ENCODE assay signal across 9 cellular contexts in genomic region chr1:202162049-202162417, GRCh38. TPM values are rescaled to one million over a fixed set of nuclear protein-coding genes. Genes with fewer than 3 reads are reported as not detected.
DNase-seq lines count a peak whose midpoint lies in the region; TF ChIP-seq lines count a peak whose summit lies in the region.
"Had no signal": no experiment of that assay in that cellular context is flagged by ENCODE, and none has a peak within 500 bp of the region (broad histone marks: within the 10 kb centered on the region; RNA-seq: fewer than 3 reads in every experiment).

No MANE protein-coding gene starts in this region.

- no peaks in the 10 kb centered on the region for H3K9me3 Mint-ChIP-seq in HFFc6

- DNase-seq in GM12865 (ENCODE audit: low read depth) (peak; percentile 69), NB4 (ENCODE audit: low read depth) (peak; percentile 87), NCI-H524 treated with DMSO at 0.1 percent for 48 hours (lab: John Stamatoyannopoulos, UW) (no peak), smooth muscle cell (lab: John Stamatoyannopoulos, UW; ENCODE audit: unreplicated experiment) (no peak), HAP-1 (ENCODE audit: low spot score in 2 of 2) (no peak), HFFc6 (no peak)
- DNase-seq in activated T-cell treated with anti-CD3 and anti-CD28 coated beads, Interleukin-2, amount 50 U/mL, for 48 hours = peak; percentile 73 to 75

- no peak overlapping the region for H3K4me2 ChIP-seq in smooth muscle cell

- H3K9ac ChIP-seq in smooth muscle cell (ENCODE audit: low read depth) = no peak overlapping the region

- TF ChIP-seq CTCF in GM12865 (IDR thresholded peaks at IDR 0.05; ENCODE audit: insufficient read depth, low read depth, low read length, missing control alignments) (no peak), NB4 (IDR thresholded peaks at IDR 0.05; ENCODE audit: low read depth, low read length) (no peak), smooth muscle cell (IDR thresholded peaks at IDR 0.05; ENCODE audit: borderline replicate concordance, insufficient read depth, poor library complexity, severe bottlenecking) (no peak), HFFc6 (IDR thresholded peaks at IDR 0.05) (no peak)

- H3K36me3 Mint-ChIP-seq in HFFc6 (ENCODE audit: low read depth) = no peaks in the 10 kb centered on the region

- peak overlapping the region; percentile 10; the same call in 1 of the 2 replicates for H3K4me3 ChIP-seq in GM12865 (ENCODE audit: low read depth, low read length)
- peak overlapping the region; percentile 80 for H3K4me3 ChIP-seq in NB4 (ENCODE audit: low read depth, low read length)
- no peak overlapping the region for H3K4me3 ChIP-seq in skin epidermis
- no peak overlapping the region for H3K4me3 ChIP-seq in smooth muscle cell
- no peak overlapping the region for H3K4me3 ChIP-seq in HAP-1

- in situ Hi-C loops in HAP-1 (cut with MboI; ENCODE audit: low sequenced_read_pairs) = no loop called here

- H3K27me3 Mint-ChIP-seq in HFFc6 (ENCODE audit: insufficient read depth) = peaks cover 32% of the 10 kb centered on the region

- no peaks in the 10 kb centered on the region for H3F3A ChIP-seq in smooth muscle cell (ENCODE audit: low read depth)

- H3K27ac ChIP-seq in skin epidermis (peak overlapping the region in 16 of 21 experiments; percentile 0 to 94 (median 80)), smooth muscle cell (ENCODE audit: low read depth) (no peak overlapping the region)

- TF ChIP-seq POLR2A in NB4 (IDR thresholded peaks at IDR 0.05; ENCODE audit: extremely low read depth, insufficient read length) = no peak

- H3K27me3 ChIP-seq in smooth muscle cell (ENCODE audit: low read depth) (no peaks in the 10 kb centered on the region), HAP-1 (ENCODE audit: low read depth) (no peaks in the 10 kb centered on the region)

- no peak overlapping the region for H3K4me3 Mint-ChIP-seq in HFFc6

- 68% methylated on average over 4 of the region's 4 CpGs for WGBS in smooth muscle cell (ENCODE audit: low lambda C conversion rate)

- no peak overlapping the region for H2AFZ ChIP-seq in smooth muscle cell (ENCODE audit: low read depth)

- H3K4me1 ChIP-seq in smooth muscle cell (ENCODE audit: low read depth) (peaks cover 3% of the 10 kb centered on the region), HAP-1 (no peaks in the 10 kb centered on the region)

- no peaks in the 10 kb centered on the region for H3K79me2 ChIP-seq in smooth muscle cell (ENCODE audit: low read depth)

- H3K36me3 ChIP-seq in smooth muscle cell (ENCODE audit: low read depth) (no peaks in the 10 kb centered on the region), HAP-1 (replicated peaks) (no peaks in the 10 kb centered on the region)

- H4K20me1 ChIP-seq in smooth muscle cell (ENCODE audit: low read depth) = no peaks in the 10 kb centered on the region

- no peaks in the 10 kb centered on the region for H3K9me3 ChIP-seq in smooth muscle cell (replicated peaks; ENCODE audit: low read depth)
- no peaks in the 10 kb centered on the region for H3K9me3 ChIP-seq in HAP-1

- H3K4me1 Mint-ChIP-seq in HFFc6 (ENCODE audit: low read depth) = no peaks in the 10 kb centered on the region

- no peak overlapping the region for H3K27ac Mint-ChIP-seq in HFFc6

RNA-seq across cellular contexts. Expression of gene PTPN7, which starts 1.6 kb away (rescaled TPM):
- not detected in 2 replicates for total RNA-seq in smooth muscle cell
- not detected in 2 replicates for polyA plus RNA-seq in smooth muscle cell
- total RNA-seq in HFFc6 (2021; fragmentation: NEBNext Ultra II Directional; extraction: Animal tissue kit (Norgen Biotek cat#: 25700)) = not detected

RNA-seq across cellular contexts. Expression of gene ARL8A, which starts 17.5 kb away (rescaled TPM):
- total RNA-seq in smooth muscle cell = 32.8 and 44.8 TPM in 2 replicates
- 53.3 and 54.7 TPM in 2 replicates for polyA plus RNA-seq in smooth muscle cell
- 10 to 100 TPM; 44.6 to 60.7 (median 48.6) TPM for total RNA-seq in HFFc6 (2021; fragmentation: NEBNext Ultra II Directional; extraction: Animal tissue kit (Norgen Biotek cat#: 25700))

RNA-seq across cellular contexts. Expression of gene LGR6, which starts 31.6 kb away (rescaled TPM):
- total RNA-seq in smooth muscle cell = 1.8 and 2.0 TPM in 2 replicates
- polyA plus RNA-seq in smooth muscle cell = 2.9 and 4.4 TPM in 2 replicates
- not detected for total RNA-seq in HFFc6 (2021; fragmentation: NEBNext Ultra II Directional; extraction: Animal tissue kit (Norgen Biotek cat#: 25700))
- total RNA-seq: T-helper 1 cell treated with Interleukin-12 subunit alpha and Interleukin-12 subunit beta and Interleukin-4 antibody, amounts not matched to agents 30 ng/mL and 1 ng/mL, for 36 hours had no signal

RNA-seq across cellular contexts. Expression of gene GPR37L1, which starts 39.3 kb away (rescaled TPM):
- total RNA-seq in smooth muscle cell = not detected in 2 replicates
- polyA plus RNA-seq in smooth muscle cell = 0.05 TPM in 1 of 2 replicates, not detected in the other
- not detected for total RNA-seq in HFFc6 (2021; fragmentation: NEBNext Ultra II Directional; extraction: Animal tissue kit (Norgen Biotek cat#: 25700))
- total RNA-seq: T-helper 1 cell treated with Interleukin-12 subunit alpha and Interleukin-12 subunit beta and Interleukin-4 antibody, amounts not matched to agents 30 ng/mL and 1 ng/mL, for 36 hours had no signal

Comparison
In these comparisons a context has a peak if more than half of its experiments do, and no peak if none do; other contexts are left out.
1. DNase-seq: peak in GM12865 (single experiment), NB4 (single experiment) and activated T-cell treated with anti-CD3 and anti-CD28 coated beads, Interleukin-2, amount 50 U/mL, for 48 hours (2 of 2); none in NCI-H524 treated with DMSO at 0.1 percent for 48 hours (single experiment), smooth muscle cell (single experiment), HAP-1 (0 of 2) and HFFc6 (single experiment).
2. H3K4me3 ChIP-seq: peak in GM12865 (single experiment) and NB4 (single experiment); none in skin epidermis (0 of 7), smooth muscle cell (single experiment) and HAP-1 (single experiment).